Comparison of ENCODE assay signal across 20 cellular contexts in the genomic region with DNA sequence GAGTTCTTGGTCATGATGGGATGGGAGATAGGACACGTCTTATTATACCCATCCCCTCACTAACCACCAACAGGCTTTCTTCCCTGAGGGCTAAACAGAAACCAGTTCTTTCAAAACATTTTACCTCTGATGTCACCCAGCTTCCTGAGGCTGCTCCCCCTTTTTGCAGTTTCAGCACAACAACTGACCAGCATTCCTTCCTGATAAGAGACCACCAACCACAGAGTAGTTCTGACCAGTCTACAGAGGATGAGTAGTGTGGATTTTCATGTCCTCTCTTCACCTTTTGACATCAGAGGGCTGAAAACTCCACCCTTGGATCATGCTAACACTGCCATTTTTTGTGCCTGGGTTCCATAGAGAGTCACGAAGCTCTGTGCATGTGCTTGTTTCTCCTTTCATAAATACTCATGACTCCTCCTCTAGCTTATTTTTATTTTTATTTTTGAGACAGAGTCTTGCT.
DNase-seq lines count a peak whose midpoint lies in the region; ATAC-seq and TF ChIP-seq lines count a peak whose summit lies in the region.
"Had no signal": no experiment of that assay in that cellular context is flagged by ENCODE, and none has a peak within 500 bp of the region (broad histone marks: within the 10 kb centered on the region; RNA-seq: fewer than 3 reads in every experiment).

No MANE protein-coding gene starts in this region.

- no peak overlapping the region for H3K4me3 Mint-ChIP-seq in activated CD4-positive, alpha-beta T cell treated with anti-CD3 and anti-CD28 coated beads, Interleukin-2, amount 10 ng/mL, durations not matched to agents 24 days and 14 days
- H3K4me3 Mint-ChIP-seq: activated CD4-positive, alpha-beta T cell treated with anti-CD3 and anti-CD28 coated beads for 36 hours; activated T-cell treated with anti-CD3 and anti-CD28 coated beads, Interleukin-2, amount 50 U/mL, for 24 hours; nephron; stimulated activated naive CD8-positive, alpha-beta T cell treated with anti-CD3 and anti-CD28 coated beads, Interleukin-15, Interleukin-2, amounts not matched to agents 100 ng/mL and 50 ng/mL, for 24 hours had no signal

- no peak overlapping the region for H4K5ac ChIP-seq in mesendoderm (ENCODE audit: low read length)

- H2BK5ac ChIP-seq in mesendoderm (ENCODE audit: low read length) = no peak overlapping the region

- no peak overlapping the region for H3K4me2 ChIP-seq in mesendoderm (ENCODE audit: low read length)

- no peak overlapping the region for H2BK120ac ChIP-seq in mesendoderm (ENCODE audit: low read depth, low read length)

- H2BK15ac ChIP-seq in mesendoderm (replicated peaks; ENCODE audit: low read depth) = no peak overlapping the region

- in situ Hi-C loops in astrocyte of the spinal cord (cut with HindIII; ENCODE audit: low sequenced_read_pairs) = no loop called here
- in situ Hi-C loops in transverse colon (cut with MboI; ENCODE audit: low pct_ligation_motif_present in 1 of 4, low pct_unique_long_range_greater_than_20kb in 1 of 4, low sequenced_read_pairs in 3 of 4) = no loop called here

- peaks cover 8% of the 10 kb centered on the region for H3K9me3 ChIP-seq in NT2/D1 (ENCODE audit: insufficient read depth, low read length)
- H3K9me3 ChIP-seq in transverse colon = peaks cover 0 to 9% of the 10 kb centered on the region in 2 donors

- TF ChIP-seq POLR2A in transverse colon (IDR thresholded peaks at IDR 0.05) = no peak

- no peak overlapping the region for H3K9ac ChIP-seq in NT2/D1 (ENCODE audit: insufficient read length, low read depth)
- H3K9ac ChIP-seq in mesendoderm (ENCODE audit: low read length) = no peak overlapping the region

- no peak overlapping the region for H3K18ac ChIP-seq in mesendoderm (ENCODE audit: low read length)

- intact Hi-C loops in activated CD4-positive, alpha-beta T cell treated with anti-CD3 and anti-CD28 coated beads, Interleukin-2, amount 10 ng/mL, durations not matched to agents 24 days and 14 days (cut with micrococcal nuclease) = no loop called here
- intact Hi-C loops in transverse colon (cut with DNase I; ENCODE audit: low total_unique reads) = no loop called here

- H3K36me3 ChIP-seq in NT2/D1 (ENCODE audit: insufficient read depth, insufficient read length, low read length) (no peaks in the 10 kb centered on the region), mesendoderm (ENCODE audit: control insufficient read depth, insufficient read depth, low read length) (no peaks in the 10 kb centered on the region), transverse colon (peaks cover 0 to 19% (median 1%) of the 10 kb centered on the region in 4 donors)
- H3K36me3 ChIP-seq: adrenal gland had no signal

- no peak overlapping the region for H3K23ac ChIP-seq in mesendoderm (ENCODE audit: low read length)

- no peak for TF ChIP-seq EP300 in transverse colon (IDR thresholded peaks at IDR 0.05; ENCODE audit: low read depth)

- H3K27me3 ChIP-seq in NT2/D1 (ENCODE audit: insufficient read depth, insufficient read length) = no peaks in the 10 kb centered on the region
- H3K27me3 ChIP-seq in mesendoderm (ENCODE audit: insufficient read depth, low read length, poor library complexity) = no peaks in the 10 kb centered on the region
- no peaks in the 10 kb centered on the region for H3K27me3 ChIP-seq in transverse colon
- H3K27me3 ChIP-seq: adrenal gland, gastroesophageal sphincter had no signal

- H3K79me2 ChIP-seq in mesendoderm (ENCODE audit: control insufficient read depth, insufficient read depth, low read length) = no peaks in the 10 kb centered on the region

- H3K4me1 ChIP-seq in NT2/D1 (ENCODE audit: insufficient read depth, insufficient read length) (no peaks in the 10 kb centered on the region), mesendoderm (ENCODE audit: control insufficient read depth, low read depth, low read length) (no peaks in the 10 kb centered on the region), transverse colon (no peaks in the 10 kb centered on the region)
- H3K4me1 ChIP-seq: adrenal gland, gastroesophageal sphincter had no signal

- peak; percentile 63 for DNase-seq in activated CD4-positive, alpha-beta T cell treated with anti-CD3 and anti-CD28 coated beads, Interleukin-2, amount 10 ng/mL, durations not matched to agents 24 days and 14 days
- no peak for DNase-seq in activated CD4-positive, alpha-beta T cell treated with anti-CD3 and anti-CD28 coated beads, Interleukin-2, amount 50 U/mL, for 4 hours
- DNase-seq in NT2/D1 (ENCODE audit: low read depth, low spot score) (peak; percentile 15), astrocyte of the spinal cord (ENCODE audit: low read depth, low spot score) (peak; percentile 37), mesendoderm (peak; percentile 75), hepatic stellate cell (ENCODE audit: low spot score) (no peak), transverse colon (no peak)
- DNase-seq: 8988T; activated CD4-positive, alpha-beta T cell treated with anti-CD3 and anti-CD28 coated beads for 36 hours; activated T-cell treated with anti-CD3 and anti-CD28 coated beads, Interleukin-2, amount 50 U/mL, for 24 hours; adrenal gland; C1 segment of cervical spinal cord; DMS79; NCI-H2171 had no signal

- ATAC-seq in HG03442 (IDR thresholded peaks at IDR 0.05; ENCODE audit: unreplicated experiment) = no peak
- ATAC-seq: activated CD4-positive, alpha-beta T cell treated with anti-CD3 and anti-CD28 coated beads for 36 hours; gastroesophageal sphincter; Right ventricle myocardium inferior had no signal

- no peak overlapping the region for H4K8ac ChIP-seq in mesendoderm (ENCODE audit: low read depth, low read length)

- H3K56ac ChIP-seq in mesendoderm (ENCODE audit: low read length) = no peak overlapping the region

- no peak overlapping the region for H3K4ac ChIP-seq in mesendoderm (ENCODE audit: low read depth, low read length)

- no peak overlapping the region for H3K27ac Mint-ChIP-seq in activated CD4-positive, alpha-beta T cell treated with anti-CD3 and anti-CD28 coated beads, Interleukin-2, amount 10 ng/mL, durations not matched to agents 24 days and 14 days
- H3K27ac Mint-ChIP-seq: activated CD4-positive, alpha-beta T cell treated with anti-CD3 and anti-CD28 coated beads for 36 hours; activated T-cell treated with anti-CD3 and anti-CD28 coated beads, Interleukin-2, amount 50 U/mL, for 24 hours; nephron; stimulated activated naive CD8-positive, alpha-beta T cell treated with anti-CD3 and anti-CD28 coated beads, Interleukin-15, Interleukin-2, amounts not matched to agents 100 ng/mL and 50 ng/mL, for 24 hours had no signal

- H3K27me3 Mint-ChIP-seq in activated CD4-positive, alpha-beta T cell treated with anti-CD3 and anti-CD28 coated beads, Interleukin-2, amount 10 ng/mL, durations not matched to agents 24 days and 14 days = no peaks in the 10 kb centered on the region
- H3K27me3 Mint-ChIP-seq: activated CD4-positive, alpha-beta T cell treated with anti-CD3 and anti-CD28 coated beads for 36 hours; activated T-cell treated with anti-CD3 and anti-CD28 coated beads, Interleukin-2, amount 50 U/mL, for 24 hours; stimulated activated naive CD8-positive, alpha-beta T cell treated with anti-CD3 and anti-CD28 coated beads, Interleukin-15, Interleukin-2, amounts not matched to agents 100 ng/mL and 50 ng/mL, for 24 hours had no signal

- H3K36me3 Mint-ChIP-seq in activated CD4-positive, alpha-beta T cell treated with anti-CD3 and anti-CD28 coated beads, Interleukin-2, amount 10 ng/mL, durations not matched to agents 24 days and 14 days (ENCODE audit: low read depth) = peaks cover 41% of the 10 kb centered on the region

- H3K79me1 ChIP-seq in mesendoderm (ENCODE audit: low read length) = no peaks in the 10 kb centered on the region

- WGBS in mesendoderm (ENCODE audit: extremely low coverage, insufficient coverage, low lambda C conversion rate) = no CpG with 5 or more reads among the region's 2 CpGs
- WGBS in transverse colon (ENCODE audit: low coverage in 1 of 2), 2 donors = 90 to 100% methylated on average over 1 to 2 of the region's 2 CpGs

- H3K27ac ChIP-seq in mesendoderm (ENCODE audit: low read depth, low read length) = no peak overlapping the region
- H3K27ac ChIP-seq in transverse colon = no peak overlapping the region
- H3K27ac ChIP-seq: adrenal gland, gastroesophageal sphincter had no signal

- peaks cover 32% of the 10 kb centered on the region for H3K4me1 Mint-ChIP-seq in activated CD4-positive, alpha-beta T cell treated with anti-CD3 and anti-CD28 coated beads, Interleukin-2, amount 10 ng/mL, durations not matched to agents 24 days and 14 days
- H3K4me1 Mint-ChIP-seq: nephron had no signal

- no peak overlapping the region for H2AK5ac ChIP-seq in mesendoderm (ENCODE audit: low read length)

- H3K4me3 ChIP-seq in NT2/D1 (ENCODE audit: insufficient read length, low read depth) (no peak overlapping the region), astrocyte of the spinal cord (ENCODE audit: low read depth, low read length) (no peak overlapping the region), mesendoderm (ENCODE audit: low read length) (no peak overlapping the region), transverse colon (no peak overlapping the region)
- H3K4me3 ChIP-seq: adrenal gland, gastroesophageal sphincter, lung had no signal

- TF ChIP-seq CTCF in astrocyte of the spinal cord (IDR thresholded peaks at IDR 0.05; ENCODE audit: low read depth, low read length) (no peak), transverse colon (IDR thresholded peaks at IDR 0.05) (no peak)

- H3K9me3 Mint-ChIP-seq in activated CD4-positive, alpha-beta T cell treated with anti-CD3 and anti-CD28 coated beads, Interleukin-2, amount 10 ng/mL, durations not matched to agents 24 days and 14 days = peaks cover 7% of the 10 kb centered on the region

Comparison
In these comparisons a context has a peak if more than half of its experiments do, and no peak if none do; other contexts are left out.
1. DNase-seq: peak in activated CD4-positive, alpha-beta T cell treated with anti-CD3 and anti-CD28 coated beads, Interleukin-2, amount 10 ng/mL, durations not matched to agents 24 days and 14 days (single experiment), NT2/D1 (single experiment), astrocyte of the spinal cord (single experiment) and mesendoderm (single experiment); none in activated CD4-positive, alpha-beta T cell treated with anti-CD3 and anti-CD28 coated beads, Interleukin-2, amount 50 U/mL, for 4 hours (0 of 2), hepatic stellate cell (single experiment) and transverse colon (single experiment).